In the genomic region with DNA sequence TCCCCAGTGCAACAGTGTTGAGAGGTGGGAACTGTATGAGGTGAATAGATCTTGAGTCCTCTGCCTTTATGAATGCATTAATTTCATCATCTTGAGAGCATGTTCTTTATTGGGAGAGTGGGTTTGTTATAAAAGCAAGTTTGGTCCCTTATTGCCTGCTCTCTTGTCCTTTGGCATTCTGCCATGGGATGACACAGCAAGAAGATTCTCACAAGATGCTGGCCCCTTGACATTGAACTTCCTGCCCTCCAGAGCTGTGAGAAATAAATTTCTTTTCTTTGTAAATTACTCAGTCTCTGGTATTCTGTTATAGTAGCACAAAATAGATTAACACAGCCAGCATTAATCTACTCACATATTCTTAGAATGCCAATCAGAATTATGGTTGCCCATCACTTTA, we compare ENCODE assay signal across 10 cellular contexts.
A peak's percentile ranks its signal among the peaks of the same experiment; 100 is the strongest.
DNase-seq lines count a peak whose midpoint lies in the region; ATAC-seq and TF ChIP-seq lines count a peak whose summit lies in the region.
"Had no signal": no experiment of that assay in that cellular context is flagged by ENCODE, and none has a peak within 500 bp of the region (broad histone marks: within the 10 kb centered on the region; RNA-seq: fewer than 3 reads in every experiment).

No MANE protein-coding gene starts in this region.

- no peaks in the 10 kb centered on the region for H3K9me3 ChIP-seq in upper lobe of left lung
- H3K9me3 ChIP-seq: right atrium auricular region, suprapubic skin had no signal

- TF ChIP-seq EP300 in upper lobe of left lung (IDR thresholded peaks at IDR 0.05) = no peak

- TF ChIP-seq POLR2A in upper lobe of left lung (IDR thresholded peaks at IDR 0.05) = no peak

- no peaks in the 10 kb centered on the region for H3K4me1 ChIP-seq in upper lobe of left lung
- H3K4me1 ChIP-seq: suprapubic skin had no signal

- no peak overlapping the region for H3K4me3 ChIP-seq in GM12865 (ENCODE audit: low read depth, low read length)
- H3K4me3 ChIP-seq in choroid plexus epithelial cell (ENCODE audit: low read depth, low read length) = no peak overlapping the region
- H3K4me3 ChIP-seq in upper lobe of left lung = no peak overlapping the region
- H3K4me3 ChIP-seq: right atrium auricular region, suprapubic skin had no signal

- ATAC-seq in sciatic nerve (peak; percentile 72), upper lobe of left lung (ENCODE audit: low FRiP score in 2 of 2) (no peak)

- intact Hi-C loops in sciatic nerve (cut with DNase I) = no loop called here

- no peak overlapping the region for H3K27ac ChIP-seq in upper lobe of left lung
- H3K27ac ChIP-seq: right atrium auricular region, suprapubic skin had no signal

- H3K36me3 ChIP-seq in upper lobe of left lung = no peaks in the 10 kb centered on the region
- H3K36me3 ChIP-seq: right atrium auricular region, suprapubic skin had no signal

- TF ChIP-seq CTCF in GM12865 (IDR thresholded peaks at IDR 0.05; ENCODE audit: insufficient read depth, low read depth, low read length, missing control alignments) (no peak), choroid plexus epithelial cell (conservative IDR thresholded peaks at IDR 0.05; ENCODE audit: low read depth, low read length) (no peak), upper lobe of left lung (IDR thresholded peaks at IDR 0.05) (no peak)

- H3K27me3 ChIP-seq in upper lobe of left lung = no peaks in the 10 kb centered on the region
- H3K27me3 ChIP-seq: right atrium auricular region, suprapubic skin had no signal

- peak; percentile 19 for DNase-seq in GM12865 (ENCODE audit: low read depth)
- peak; percentile 14 for DNase-seq in NCI-H226
- DNase-seq in choroid plexus epithelial cell (ENCODE audit: low read depth) = peak; percentile 92
- no peak for DNase-seq in sciatic nerve (ENCODE audit: low spot score)
- no peak for DNase-seq in upper lobe of left lung
- no peak for DNase-seq in dedifferentiated amniotic fluid mesenchymal stem cell (ENCODE audit: extremely low spot score)
- no peak for DNase-seq in iPS-NIHi11 (ENCODE audit: low spot score)
- DNase-seq: NCI-H2171 had no signal

Comparison
In these comparisons a context has a peak if more than half of its experiments do, and no peak if none do; other contexts are left out.
1. DNase-seq: peak in GM12865 (single experiment), NCI-H226 (single experiment) and choroid plexus epithelial cell (single experiment); none in sciatic nerve (single experiment), upper lobe of left lung (0 of 2), dedifferentiated amniotic fluid mesenchymal stem cell (single experiment) and iPS-NIHi11 (single experiment).